Comparison of ENCODE assay signal across 1 cellular context in genomic region chr3:15797600-15798303, GRCh38.
A peak's percentile ranks its signal among the peaks of the same experiment; 100 is the strongest.
TF ChIP-seq lines count a peak whose summit lies in the region.

ANKRD28 (minus strand) TSS chr3:15797979; CDS start chr3:15796521, 1,458 bp downstream.

TF ChIP-seq in K562, 482 proteins besides CTCF, POLR2A, EP300 and RAD21 (continued from another document and continues in another):
- TF ChIP-seq, protein P1, sequence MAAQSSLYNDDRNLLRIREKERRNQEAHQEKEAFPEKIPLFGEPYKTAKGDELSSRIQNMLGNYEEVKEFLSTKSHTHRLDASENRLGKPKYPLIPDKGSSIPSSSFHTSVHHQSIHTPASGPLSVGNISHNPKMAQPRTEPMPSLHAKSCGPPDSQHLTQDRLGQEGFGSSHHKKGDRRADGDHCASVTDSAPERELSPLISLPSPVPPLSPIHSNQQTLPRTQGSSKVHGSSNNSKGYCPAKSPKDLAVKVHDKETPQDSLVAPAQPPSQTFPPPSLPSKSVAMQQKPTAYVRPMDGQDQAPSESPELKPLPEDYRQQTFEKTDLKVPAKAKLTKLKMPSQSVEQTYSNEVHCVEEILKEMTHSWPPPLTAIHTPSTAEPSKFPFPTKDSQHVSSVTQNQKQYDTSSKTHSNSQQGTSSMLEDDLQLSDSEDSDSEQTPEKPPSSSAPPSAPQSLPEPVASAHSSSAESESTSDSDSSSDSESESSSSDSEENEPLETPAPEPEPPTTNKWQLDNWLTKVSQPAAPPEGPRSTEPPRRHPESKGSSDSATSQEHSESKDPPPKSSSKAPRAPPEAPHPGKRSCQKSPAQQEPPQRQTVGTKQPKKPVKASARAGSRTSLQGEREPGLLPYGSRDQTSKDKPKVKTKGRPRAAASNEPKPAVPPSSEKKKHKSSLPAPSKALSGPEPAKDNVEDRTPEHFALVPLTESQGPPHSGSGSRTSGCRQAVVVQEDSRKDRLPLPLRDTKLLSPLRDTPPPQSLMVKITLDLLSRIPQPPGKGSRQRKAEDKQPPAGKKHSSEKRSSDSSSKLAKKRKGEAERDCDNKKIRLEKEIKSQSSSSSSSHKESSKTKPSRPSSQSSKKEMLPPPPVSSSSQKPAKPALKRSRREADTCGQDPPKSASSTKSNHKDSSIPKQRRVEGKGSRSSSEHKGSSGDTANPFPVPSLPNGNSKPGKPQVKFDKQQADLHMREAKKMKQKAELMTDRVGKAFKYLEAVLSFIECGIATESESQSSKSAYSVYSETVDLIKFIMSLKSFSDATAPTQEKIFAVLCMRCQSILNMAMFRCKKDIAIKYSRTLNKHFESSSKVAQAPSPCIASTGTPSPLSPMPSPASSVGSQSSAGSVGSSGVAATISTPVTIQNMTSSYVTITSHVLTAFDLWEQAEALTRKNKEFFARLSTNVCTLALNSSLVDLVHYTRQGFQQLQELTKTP (IDR thresholded peaks at IDR 0.05; ENCODE audit: low read depth in 1 of 2, partially characterized antibody in 2 of 2), result peak; percentile 82 to 91
- TF ChIP-seq OTX1 (CRISPR knock-in tag; IDR thresholded peaks at IDR 0.05) (no peak), MED1 (CRISPR knock-in tag; IDR thresholded peaks at IDR 0.05; ENCODE audit: borderline replicate concordance) (no peak), HNRNPUL1 (IDR thresholded peaks at IDR 0.05; ENCODE audit: low read length) (no peak), PTTG1 (tag; IDR thresholded peaks at IDR 0.05; ENCODE audit: low read depth) (no peak), ZBTB5 (IDR thresholded peaks at IDR 0.05) (no peak), ZKSCAN3 (CRISPR knock-in tag; IDR thresholded peaks at IDR 0.05) (no peak), CHAMP1 (IDR thresholded peaks at IDR 0.05) (peak; percentile 69; the same call in 1 of the 2 replicates), BACH1 (tag; IDR thresholded peaks at IDR 0.05) (peak; percentile 76), FUS (optimal IDR thresholded peaks at IDR 0.05; ENCODE audit: low read depth, low read length) (no peak), E4F1 (CRISPR knock-in tag; IDR thresholded peaks at IDR 0.05; ENCODE audit: borderline replicate concordance) (0 out of 2 replicates have a peak, but pooled peaks have one; percentile 21), DLX4 (CRISPR knock-in tag; IDR thresholded peaks at IDR 0.05) (no peak), ZNF583 (CRISPR knock-in tag; IDR thresholded peaks at IDR 0.05) (no peak), TAF1 (IDR thresholded peaks at IDR 0.05; ENCODE audit: control insufficient read depth, extremely low read depth, insufficient read depth, low read length, severe bottlenecking) (peak; percentile 47), ATF3 (IDR thresholded peaks at IDR 0.05) (peak; percentile 55; the same call in 1 of the 2 replicates), ATF3 (CRISPR knock-in tag; conservative IDR thresholded peaks at IDR 0.05) (0 out of 2 replicates have a peak, but pooled peaks have one; percentile 15), CLOCK (CRISPR knock-in tag; IDR thresholded peaks at IDR 0.05; ENCODE audit: borderline replicate concordance) (no peak), RBM15 (IDR thresholded peaks at IDR 0.05; ENCODE audit: insufficient read depth, low read length) (no peak), NR0B1 (IDR thresholded peaks at IDR 0.05; ENCODE audit: partially characterized antibody) (no peak), DPF2 (IDR thresholded peaks at IDR 0.05) (peak; percentile 76), FOSL1 (tag; conservative IDR thresholded peaks at IDR 0.05) (peak; percentile 80), ZNF232 (CRISPR knock-in tag; IDR thresholded peaks at IDR 0.05) (no peak), RBM25 (IDR thresholded peaks at IDR 0.05; ENCODE audit: low read depth, low read length, severe bottlenecking) (no peak), HCFC1 (IDR thresholded peaks at IDR 0.05; ENCODE audit: low read depth, low read length) (no peak), GTF2E2 (tag; IDR thresholded peaks at IDR 0.05) (0 out of 2 replicates have a peak, but pooled peaks have one; percentile 36), ASH1L (IDR thresholded peaks at IDR 0.05; ENCODE audit: borderline replicate concordance, low read depth, partially characterized antibody) (no peak), ZC3H11A (IDR thresholded peaks at IDR 0.05; ENCODE audit: low read depth, low read length) (no peak), SIX5 (IDR thresholded peaks at IDR 0.05; ENCODE audit: borderline replicate concordance in 1 of 2, insufficient read depth in 1 of 2, low read depth in 1 of 2, low read length in 2 of 2) (no peak), GTF2A2 (tag; IDR thresholded peaks at IDR 0.05) (no peak), THRAP3 (IDR thresholded peaks at IDR 0.05; ENCODE audit: borderline replicate concordance) (no peak), ZNF75A (CRISPR knock-in tag; IDR thresholded peaks at IDR 0.05) (no peak), ZNF12 (CRISPR knock-in tag; IDR thresholded peaks at IDR 0.05) (no peak), SOX6 (IDR thresholded peaks at IDR 0.05) (peak; percentile 69), CCNT2 (IDR thresholded peaks at IDR 0.05; ENCODE audit: borderline replicate concordance, extremely low read depth, insufficient read length, low read depth, low read length) (peak; percentile 38)
- TF ChIP-seq, protein P2, sequence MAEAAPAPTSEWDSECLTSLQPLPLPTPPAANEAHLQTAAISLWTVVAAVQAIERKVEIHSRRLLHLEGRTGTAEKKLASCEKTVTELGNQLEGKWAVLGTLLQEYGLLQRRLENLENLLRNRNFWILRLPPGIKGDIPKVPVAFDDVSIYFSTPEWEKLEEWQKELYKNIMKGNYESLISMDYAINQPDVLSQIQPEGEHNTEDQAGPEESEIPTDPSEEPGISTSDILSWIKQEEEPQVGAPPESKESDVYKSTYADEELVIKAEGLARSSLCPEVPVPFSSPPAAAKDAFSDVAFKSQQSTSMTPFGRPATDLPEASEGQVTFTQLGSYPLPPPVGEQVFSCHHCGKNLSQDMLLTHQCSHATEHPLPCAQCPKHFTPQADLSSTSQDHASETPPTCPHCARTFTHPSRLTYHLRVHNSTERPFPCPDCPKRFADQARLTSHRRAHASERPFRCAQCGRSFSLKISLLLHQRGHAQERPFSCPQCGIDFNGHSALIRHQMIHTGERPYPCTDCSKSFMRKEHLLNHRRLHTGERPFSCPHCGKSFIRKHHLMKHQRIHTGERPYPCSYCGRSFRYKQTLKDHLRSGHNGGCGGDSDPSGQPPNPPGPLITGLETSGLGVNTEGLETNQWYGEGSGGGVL (CRISPR knock-in tag; IDR thresholded peaks at IDR 0.05), result no peak
- TF ChIP-seq, protein P3, sequence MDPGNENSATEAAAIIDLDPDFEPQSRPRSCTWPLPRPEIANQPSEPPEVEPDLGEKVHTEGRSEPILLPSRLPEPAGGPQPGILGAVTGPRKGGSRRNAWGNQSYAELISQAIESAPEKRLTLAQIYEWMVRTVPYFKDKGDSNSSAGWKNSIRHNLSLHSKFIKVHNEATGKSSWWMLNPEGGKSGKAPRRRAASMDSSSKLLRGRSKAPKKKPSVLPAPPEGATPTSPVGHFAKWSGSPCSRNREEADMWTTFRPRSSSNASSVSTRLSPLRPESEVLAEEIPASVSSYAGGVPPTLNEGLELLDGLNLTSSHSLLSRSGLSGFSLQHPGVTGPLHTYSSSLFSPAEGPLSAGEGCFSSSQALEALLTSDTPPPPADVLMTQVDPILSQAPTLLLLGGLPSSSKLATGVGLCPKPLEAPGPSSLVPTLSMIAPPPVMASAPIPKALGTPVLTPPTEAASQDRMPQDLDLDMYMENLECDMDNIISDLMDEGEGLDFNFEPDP (CRISPR knock-in tag; IDR thresholded peaks at IDR 0.05), result no peak
